ENCODE assay signal across 1 cellular context in genomic region chr17:17789828-17790672, GRCh38.
TF ChIP-seq lines count a peak whose summit lies in the region.

No MANE protein-coding gene starts in this region.

TF ChIP-seq in SK-N-SH treated with all-trans-retinoic acid at 6 μM for 48 hours, 23 proteins besides CTCF, POLR2A, EP300 and RAD21:
- TF ChIP-seq RARB (CRISPR knock-in tag; IDR thresholded peaks at IDR 0.05) (no peak), PATZ1 (CRISPR knock-in tag; IDR thresholded peaks at IDR 0.05; ENCODE audit: borderline replicate concordance) (peak; percentile 59)
